ENCODE assay signal across 8 cellular contexts in genomic region chr3:187813198-187813597, GRCh38.
"Had no signal": no experiment of that assay in that cellular context is flagged by ENCODE, and none has a peak within 500 bp of the region (broad histone marks: within the 10 kb centered on the region; RNA-seq: fewer than 3 reads in every experiment).

No MANE protein-coding gene starts in this region.

- FAIRE-seq: HepG2 had no signal

- H3K36me3 ChIP-seq: HAP-1 had no signal

- H3K27ac ChIP-seq: GM23248, HL-60 had no signal

- H3K4me3 ChIP-seq: GM23248, HAP-1 had no signal

- H3K9me3 ChIP-seq: HAP-1 had no signal

- ATAC-seq: HCT116, HepG2 had no signal

- H3K4me1 ChIP-seq: HAP-1 had no signal

- DNase-seq: GM23248, GOT3, H7, HFFc6 had no signal
